In genomic region chr1:203267912-203268311, GRCh38 we compare ENCODE assay signal across 8 cellular contexts. TPM values are rescaled to one million over a fixed set of nuclear protein-coding genes. Genes with fewer than 3 reads are reported as not detected.
A peak's percentile ranks its signal among the peaks of the same experiment; 100 is the strongest.
DNase-seq lines count a peak whose midpoint lies in the region; ATAC-seq, FAIRE-seq and TF ChIP-seq lines count a peak whose summit lies in the region.

No MANE protein-coding gene starts in this region.

- no peaks in the 10 kb centered on the region for H3K79me2 ChIP-seq in keratinocyte (ENCODE audit: control insufficient read depth, insufficient read depth, low read length)

- H3K36me3 ChIP-seq in adrenal gland (replicated peaks in 1 of 2): no peaks in the 10 kb centered on the region
- H3K36me3 ChIP-seq in keratinocyte (ENCODE audit: control insufficient read depth in 2 of 2, extremely low read depth in 1 of 2, insufficient read depth in 2 of 2, low read length in 2 of 2): no peaks in the 10 kb centered on the region

- FAIRE-seq in keratinocyte (lab: Jason Lieb, UNC): no peak

- no peak for TF ChIP-seq CTCF in adrenal gland (IDR thresholded peaks at IDR 0.05)
- no peak for TF ChIP-seq CTCF in keratinocyte (optimal IDR thresholded peaks at IDR 0.05 in 1 of 3, IDR thresholded peaks at IDR 0.05 in 1 of 3, conservative IDR thresholded peaks at IDR 0.05 in 1 of 3; ENCODE audit: extremely low read depth in 1 of 3, insufficient read depth in 2 of 3, low read length in 3 of 3)

- no peaks in the 10 kb centered on the region for H4K20me1 ChIP-seq in keratinocyte (ENCODE audit: control insufficient read depth, extremely low read depth, insufficient read depth, low read length)

- H3K36me3 Mint-ChIP-seq in activated CD4-positive, alpha-beta T cell treated with anti-CD3 and anti-CD28 coated beads for 36 hours (ENCODE audit: low read depth): no peaks in the 10 kb centered on the region

- H3K4me1 ChIP-seq in adrenal gland (replicated peaks in 1 of 2) (peaks cover 0 to 4% of the 10 kb centered on the region in 2 donors), keratinocyte (ENCODE audit: control insufficient read depth, extremely low read depth, insufficient read depth, low read length) (peaks cover 31% of the 10 kb centered on the region)

- no peaks in the 10 kb centered on the region for H3K27me3 Mint-ChIP-seq in activated CD4-positive, alpha-beta T cell treated with anti-CD3 and anti-CD28 coated beads for 36 hours

- POLR2A ChIA-PET in activated CD4-positive, alpha-beta T cell treated with anti-CD3 and anti-CD28 coated beads for 36 hours (lab: Charles Lee): interaction anchor here (0.6 to 1.4 kb wide), 6 partner anchors 45 to 119 kb away, joined by 3 to 8 read pairs (median 6); no protein-coding TSS in a partner anchor

- H3K9me3 Mint-ChIP-seq in activated CD4-positive, alpha-beta T cell treated with anti-CD3 and anti-CD28 coated beads for 36 hours (ENCODE audit: low read depth): no peaks in the 10 kb centered on the region

- no peak for ATAC-seq in activated CD4-positive, alpha-beta T cell treated with anti-CD3 and anti-CD28 coated beads for 36 hours
- ATAC-seq in HG03571 (IDR thresholded peaks at IDR 0.05; ENCODE audit: unreplicated experiment): no peak

- H3K9ac ChIP-seq in keratinocyte (ENCODE audit: control insufficient read depth, extremely low read depth, insufficient read depth, low read length): peak overlapping the region; percentile 70

- H3K9me1 ChIP-seq in keratinocyte (ENCODE audit: control insufficient read depth, extremely low read depth, insufficient read depth, low read length): no peaks in the 10 kb centered on the region

- H3K9me3 ChIP-seq in adrenal gland (replicated peaks in 1 of 3) (no peaks in the 10 kb centered on the region), keratinocyte (ENCODE audit: control insufficient read depth, low read depth, low read length) (no peaks in the 10 kb centered on the region)

- H3K4me3 Mint-ChIP-seq in activated CD4-positive, alpha-beta T cell treated with anti-CD3 and anti-CD28 coated beads for 36 hours: peak overlapping the region; percentile 79

- H3K27me3 ChIP-seq in adrenal gland (peaks cover 4% of the 10 kb centered on the region), keratinocyte (ENCODE audit: control insufficient read depth, extremely low read depth, insufficient read depth, low read length) (no peaks in the 10 kb centered on the region)

- TF ChIP-seq POLR2A in adrenal gland (IDR thresholded peaks at IDR 0.05): no peak

- peaks cover 23% of the 10 kb centered on the region for H3K4me1 Mint-ChIP-seq in activated CD4-positive, alpha-beta T cell treated with anti-CD3 and anti-CD28 coated beads for 36 hours

- CTCF ChIA-PET in activated CD4-positive, alpha-beta T cell treated with anti-CD3 and anti-CD28 coated beads for 36 hours (lab: Charles Lee): interaction anchor here (0.6 to 15.1 kb wide), 78 partner anchors 11 to 784 kb away, joined by 3 to 710 read pairs (median 4); partner anchors contain the start of genes ATP2B4, CHI3L1, FMOD and OPTC

- intact Hi-C loops in activated CD4-positive, alpha-beta T cell treated with anti-CD3 and anti-CD28 coated beads for 36 hours (cut with DNase I, micrococcal nuclease): loop anchor here (1.0 to 5.0 kb wide), 5 partner anchors 72 to 859 kb away; partner anchors contain the start of gene ATP2B4 (in 1 of the 2)
- intact Hi-C loops in adrenal gland (cut with DNase I): no loop called here

- WGBS in adrenal gland, 4 donors: 38 to 49% (median 45%) methylated on average over 15 of the region's 15 CpGs

- H2AFZ ChIP-seq in keratinocyte (ENCODE audit: control insufficient read depth, low read length): peak overlapping the region; percentile 92

- dilution Hi-C loops in keratinocyte (cut with MboI; ENCODE audit: extremely low pct_ligation_motif_present, low sequenced_read_pairs): loop anchor here (25.0 kb wide), 1 partner anchor 231 kb away; the partner anchor contains the start of gene PPFIA4

- DNase-seq in activated CD4-positive, alpha-beta T cell treated with anti-CD3 and anti-CD28 coated beads for 36 hours: no peak
- no peak for DNase-seq in activated CD4-positive, alpha-beta T cell treated with anti-CD3 and anti-CD28 coated beads for 48 hours
- DNase-seq in adrenal gland: peak in 2 of 7 donors; percentile 28 to 49
- DNase-seq in keratinocyte (ENCODE audit: low read depth, low spot score): no peak
- DNase-seq in substantia nigra (lab: John Stamatoyannopoulos, UW): no peak
- DNase-seq in AG08395 (ENCODE audit: low spot score): no peak
- no peak for DNase-seq in RPMI8226

- H3K27ac ChIP-seq in adrenal gland (peak overlapping the region in 3 of 5 donors; percentile 65 to 91 (median 87)), keratinocyte (ENCODE audit: control insufficient read depth, insufficient read depth, low read length) (no peak overlapping the region), substantia nigra (ENCODE audit: low read depth, low read length, poor library complexity, severe bottlenecking) (peak overlapping the region; percentile 58)

- H3K4me3 ChIP-seq in adrenal gland: peak overlapping the region in 1 of 4 donors; percentile 71
- H3K4me3 ChIP-seq in keratinocyte (ENCODE audit: control insufficient read depth in 2 of 3, extremely low read depth in 1 of 3, insufficient read depth in 2 of 3, low read depth in 1 of 3, low read length in 3 of 3): no peak overlapping the region

- H3K4me2 ChIP-seq in keratinocyte (ENCODE audit: control insufficient read depth, extremely low read depth, insufficient read depth, low read depth, low read length): peak overlapping the region; percentile 82

- peak overlapping the region; percentile 53 for H3K27ac Mint-ChIP-seq in activated CD4-positive, alpha-beta T cell treated with anti-CD3 and anti-CD28 coated beads for 36 hours

RNA-seq across cellular contexts. Expression of gene BTG2, which starts 37.4 kb away (rescaled TPM):
- 100 to 1,000 TPM; 114 to 142 TPM for total RNA-seq in activated CD4-positive, alpha-beta T cell treated with anti-CD3 and anti-CD28 coated beads for 36 hours
- total RNA-seq in adrenal gland: 100 to 1,000 TPM in 2 of 8 donors, 10 to 100 TPM in 6; 11.4 to 175 (median 52.5) TPM
- polyA plus RNA-seq in adrenal gland: 10 to 100 TPM; 16.6 to 58.8 (median 24.0) TPM
- 52.4 to 230 TPM (median 117 TPM) in 3 replicates for polyA plus RNA-seq in keratinocyte
- polyA plus RNA-seq in keratinocyte (2011; ENCODE audit: low read depth): 28.0 TPM
- 84.3 and 101 TPM in 2 replicates for polyA plus RNA-seq in keratinocyte (2011; cell fraction: cytosol; rRNA removed)
- polyA plus RNA-seq in keratinocyte (2011; cell fraction: nucleus; rRNA removed): 278 and 325 TPM in 2 replicates
- polyA plus RNA-seq in keratinocyte (2012; ENCODE audit: low replicate concordance): 34.6 and 187 TPM in 2 replicates
- polyA minus RNA-seq in keratinocyte: 23.8 to 191 TPM (median 82.3 TPM) in 3 replicates
- 155 TPM for polyA minus RNA-seq in keratinocyte (2011; cell fraction: cytosol; rRNA and poly(A)+ RNA removed)
- polyA minus RNA-seq in keratinocyte (2011; cell fraction: nucleus; rRNA and poly(A)+ RNA removed): 145 and 173 TPM in 2 replicates

RNA-seq across cellular contexts. Expression of gene CHIT1, which starts 38.4 kb away (rescaled TPM):
- total RNA-seq in activated CD4-positive, alpha-beta T cell treated with anti-CD3 and anti-CD28 coated beads for 36 hours: under 1 TPM; 0.63 to 0.80 TPM
- 1 to 10 TPM in 1 of 8 donors, under 1 TPM in 6, not detected in 1; 0.14 to 1.9 (median 0.51) TPM for total RNA-seq in adrenal gland
- 1 to 10 TPM in 2 of 3 donors, under 1 TPM in 1; 0.13 to 6.5 (median 1.1) TPM for polyA plus RNA-seq in adrenal gland
- polyA plus RNA-seq in keratinocyte: 0.14 TPM in 1 of 3 replicates, not detected in the others
- not detected for polyA plus RNA-seq in keratinocyte (2011; ENCODE audit: low read depth)
- not detected in 2 replicates for polyA plus RNA-seq in keratinocyte (2011; cell fraction: cytosol; rRNA removed)
- 0.06 and 0.08 TPM in 2 replicates for polyA plus RNA-seq in keratinocyte (2011; cell fraction: nucleus; rRNA removed)
- not detected in 2 replicates for polyA plus RNA-seq in keratinocyte (2012; ENCODE audit: low replicate concordance)
- 0.03 TPM in 2 of 3 replicates, not detected in the other for polyA minus RNA-seq in keratinocyte
- polyA minus RNA-seq in keratinocyte (2011; cell fraction: cytosol; rRNA and poly(A)+ RNA removed): not detected
- polyA minus RNA-seq in keratinocyte (2011; cell fraction: nucleus; rRNA and poly(A)+ RNA removed): 0.16 TPM in 1 of 2 replicates, not detected in the other

Comparison
In these comparisons a context has a peak if more than half of its experiments do, and no peak if none do; other contexts are left out.
1. intact Hi-C loops: an anchor here in activated CD4-positive, alpha-beta T cell treated with anti-CD3 and anti-CD28 coated beads for 36 hours (1.0 to 5.0 kb wide); none called in adrenal gland.